15 cellular contexts compared by ENCODE assay signal in genomic region chr12:8970432-8970831, GRCh38.
"Had no signal": no experiment of that assay in that cellular context is flagged by ENCODE, and none has a peak within 500 bp of the region (broad histone marks: within the 10 kb centered on the region; RNA-seq: fewer than 3 reads in every experiment).

No MANE protein-coding gene starts in this region.

- H3K4me1 Mint-ChIP-seq: WTC11 had no signal

- H3K4me1 ChIP-seq: colonic mucosa, parathyroid adenoma, stomach, testis had no signal

- H3K36me3 ChIP-seq: colonic mucosa, stomach had no signal

- H3K4me3 Mint-ChIP-seq: activated CD8-positive, alpha-beta T cell treated with anti-CD3 and anti-CD28 coated beads for 36 hours; activated T-cell treated with anti-CD3 and anti-CD28 coated beads, Interleukin-2, amount 50 U/mL, for 4 hours; T-helper 1 cell treated with Interleukin-12 subunit alpha and Interleukin-12 subunit beta and Interleukin-4 antibody, amounts not matched to agents 30 μg/mL and 1 μg/mL, for 36 hours; WTC11 had no signal

- DNase-seq: activated CD4-positive, alpha-beta T cell treated with anti-CD3 and anti-CD28 coated beads for 4 hours; activated CD8-positive, alpha-beta T cell treated with anti-CD3 and anti-CD28 coated beads for 36 hours; activated gamma-delta T cell treated with Interleukin-2 at 50 U/mL for 16 hours; activated T-cell treated with anti-CD3 and anti-CD28 coated beads, Interleukin-2, amount 50 U/mL, for 4 hours; colonic mucosa; foreskin fibroblast; left cardiac atrium; midbrain; stimulated activated CD4-positive, alpha-beta T cell treated with anti-CD3 and anti-CD28 coated beads, Interleukin-12 subunit alpha, Interleukin-12 subunit beta, amount 100 ng/mL, for 4 hours; stimulated activated CD4-positive, alpha-beta T cell treated with anti-CD3 and anti-CD28 coated beads, Interleukin-2, amount 100 ng/mL, for 24 hours; stomach; testis had no signal

- H3K27ac Mint-ChIP-seq: activated CD8-positive, alpha-beta T cell treated with anti-CD3 and anti-CD28 coated beads for 36 hours; T-helper 1 cell treated with Interleukin-12 subunit alpha and Interleukin-12 subunit beta and Interleukin-4 antibody, amounts not matched to agents 30 μg/mL and 1 μg/mL, for 36 hours; WTC11 had no signal

- H3K4me3 ChIP-seq: colonic mucosa, stomach, testis had no signal

- H3K27me3 ChIP-seq: colonic mucosa, stomach, testis had no signal

- H3K27me3 Mint-ChIP-seq: activated CD8-positive, alpha-beta T cell treated with anti-CD3 and anti-CD28 coated beads for 36 hours had no signal

- H2AFZ ChIP-seq: parathyroid adenoma had no signal

- H3K79me2 ChIP-seq: parathyroid adenoma had no signal

- H3K9me3 ChIP-seq: colonic mucosa, testis had no signal

- H3K27ac ChIP-seq: colonic mucosa, parathyroid adenoma, stomach, testis had no signal

- ATAC-seq: activated CD8-positive, alpha-beta T cell treated with anti-CD3 and anti-CD28 coated beads for 36 hours; activated T-cell treated with anti-CD3 and anti-CD28 coated beads, Interleukin-2, amount 50 U/mL, for 4 hours; left cardiac atrium; WTC11 had no signal
